8 cellular contexts compared by ENCODE assay signal in genomic region chr15:65184305-65184943, GRCh38. TPM values are rescaled to one million over a fixed set of nuclear protein-coding genes. Genes with fewer than 3 reads are reported as not detected.
DNase-seq lines count a peak whose midpoint lies in the region; ATAC-seq lines count a peak whose summit lies in the region.

No MANE protein-coding gene starts in this region.

- H3K4me1 ChIP-seq in SJCRH30 (peaks cover 13% of the 10 kb centered on the region), right cardiac atrium (ENCODE audit: control insufficient read depth, insufficient read depth, low read length) (no peaks in the 10 kb centered on the region)

- H3K27ac ChIP-seq in SJCRH30 = peak overlapping the region; percentile 67
- peak overlapping the region; percentile 98 for H3K27ac ChIP-seq in right cardiac atrium (ENCODE audit: low read length)

- DNase-seq in ACHN (peak; percentile 51), SJCRH30 (peak; percentile 70 to 73), amniotic epithelial cell (ENCODE audit: low read depth) (peak; percentile 72), right cardiac atrium (peak; percentile 60 to 85 (median 83)), pulmonary artery endothelial cell (ENCODE audit: low read depth, low spot score) (peak; percentile 17), cortex of kidney (lab: John Stamatoyannopoulos, UW) (no peak)

- peaks cover 11% of the 10 kb centered on the region for H3K36me3 ChIP-seq in SJCRH30

- H3K4me3 ChIP-seq in SJCRH30 (peak overlapping the region; percentile 84), right cardiac atrium (ENCODE audit: low read length) (peak overlapping the region; percentile 97)

- H3K27me3 ChIP-seq in SJCRH30 (no peaks in the 10 kb centered on the region), right cardiac atrium (ENCODE audit: control insufficient read depth, insufficient read depth) (no peaks in the 10 kb centered on the region)

- ATAC-seq in GM18868 (IDR thresholded peaks at IDR 0.05; ENCODE audit: unreplicated experiment) = peak; percentile 23
- peak; percentile 30 for ATAC-seq in HG03432 (IDR thresholded peaks at IDR 0.05; ENCODE audit: unreplicated experiment)
- peak; percentile 63 to 64 for ATAC-seq in right cardiac atrium

- H3K9me3 ChIP-seq in SJCRH30 (replicated peaks) (no peaks in the 10 kb centered on the region), right cardiac atrium (ENCODE audit: control insufficient read depth, low read length) (no peaks in the 10 kb centered on the region)

- WGBS in right cardiac atrium = under 1% methylated on average over 36 of the region's 36 CpGs

- in situ Hi-C loops in ACHN (cut with HindIII; ENCODE audit: low pct_ligation_motif_present, low pct_unique_long_range_greater_than_20kb, low sequenced_read_pairs) = no loop called here

- intact Hi-C loops in right cardiac atrium (cut with DNase I) = no loop called here

RNA-seq across cellular contexts. Expression of gene CLPX, which starts 0.7 kb away (rescaled TPM):
- 43.3 and 44.2 TPM in 2 replicates for total RNA-seq in SJCRH30 (2014; rRNA removed; shearing (Covaris generic))
- total RNA-seq in right cardiac atrium (10 to 100 TPM; 44.7 to 51.2 (median 49.2) TPM), pulmonary artery endothelial cell (45.5 and 48.4 TPM in 2 replicates)
- 15.6 TPM for polyA plus RNA-seq in right cardiac atrium

RNA-seq across cellular contexts. Expression of gene CILP, which starts 26.8 kb away (rescaled TPM):
- total RNA-seq in SJCRH30 (2014; rRNA removed; shearing (Covaris generic)) = 0.05 TPM in 1 of 2 replicates, not detected in the other
- total RNA-seq in right cardiac atrium (1 to 10 TPM; 2.3 to 9.9 (median 4.1) TPM), pulmonary artery endothelial cell (not detected in 2 replicates)
- polyA plus RNA-seq in right cardiac atrium = 1.3 TPM

RNA-seq across cellular contexts. Expression of gene PDCD7, which starts 50.8 kb away (rescaled TPM):
- total RNA-seq in SJCRH30 (2014; rRNA removed; shearing (Covaris generic)) = 22.8 and 25.4 TPM in 2 replicates
- total RNA-seq in right cardiac atrium (10 to 100 TPM; 13.3 to 20.9 (median 16.6) TPM), pulmonary artery endothelial cell (16.6 and 17.3 TPM in 2 replicates)
- 13.0 TPM for polyA plus RNA-seq in right cardiac atrium
